ENCODE assay signal across 8 cellular contexts in genomic region chr3:151228291-151229125, GRCh38. TPM values are rescaled to one million over a fixed set of nuclear protein-coding genes. Genes with fewer than 3 reads are reported as not detected.
DNase-seq lines count a peak whose midpoint lies in the region; ATAC-seq and TF ChIP-seq lines count a peak whose summit lies in the region.

No MANE protein-coding gene starts in this region.

- H4K20me1 ChIP-seq in MM.1S (ENCODE audit: insufficient read depth, low read length) (no peaks in the 10 kb centered on the region), osteoblast (ENCODE audit: insufficient read depth, low read length) (no peaks in the 10 kb centered on the region)

- H3K4me1 ChIP-seq in MM.1S (ENCODE audit: low read length) (peaks cover 23% of the 10 kb centered on the region), colonic mucosa (no peaks in the 10 kb centered on the region), osteoblast (ENCODE audit: insufficient read depth, low read length) (peaks cover 32% of the 10 kb centered on the region)

- H3K27me3 ChIP-seq in MM.1S (replicated peaks; ENCODE audit: insufficient read depth, low read length) = no peaks in the 10 kb centered on the region
- no peaks in the 10 kb centered on the region for H3K27me3 ChIP-seq in colonic mucosa
- H3K27me3 ChIP-seq in osteoblast (ENCODE audit: insufficient read depth, low read length) = peaks cover 4% of the 10 kb centered on the region

- peaks cover 10% of the 10 kb centered on the region for H3K4me1 Mint-ChIP-seq in glutamatergic neuron (ENCODE audit: low read depth, unreplicated experiment)

- H3K27me3 Mint-ChIP-seq in glutamatergic neuron (ENCODE audit: unreplicated experiment) = peaks cover 4% of the 10 kb centered on the region

- H3K36me3 Mint-ChIP-seq in glutamatergic neuron (ENCODE audit: unreplicated experiment) = no peaks in the 10 kb centered on the region

- H3K27ac ChIP-seq in MM.1S (ENCODE audit: low read length) (no peak overlapping the region), colonic mucosa (peak overlapping the region; percentile 34), osteoblast (ENCODE audit: low read depth, low read length) (peak overlapping the region; percentile 73)

- TF ChIP-seq CTCF in MM.1S (IDR thresholded peaks at IDR 0.05; ENCODE audit: low read length) = no peak
- TF ChIP-seq CTCF in colonic mucosa (IDR thresholded peaks at IDR 0.05) = no peak
- TF ChIP-seq CTCF in osteoblast (IDR thresholded peaks at IDR 0.05; ENCODE audit: extremely low read depth, low read depth, low read length) = no peak
- TF ChIP-seq CTCF in glutamatergic neuron (IDR thresholded peaks at IDR 0.05; ENCODE audit: partially characterized antibody, unreplicated experiment) = no peak

- H3K9me3 ChIP-seq in MM.1S (replicated peaks; ENCODE audit: insufficient read depth, low read length) = no peaks in the 10 kb centered on the region
- no peaks in the 10 kb centered on the region for H3K9me3 ChIP-seq in colonic mucosa
- H3K9me3 ChIP-seq in osteoblast (ENCODE audit: low read depth, low read length) = no peaks in the 10 kb centered on the region

- H3K9ac ChIP-seq in MM.1S (ENCODE audit: low read length) = no peak overlapping the region
- no peak overlapping the region for H3K9ac ChIP-seq in colonic mucosa (ENCODE audit: low read depth in 2 of 2, low read length in 2 of 2)

- H3K36me3 ChIP-seq in MM.1S (replicated peaks; ENCODE audit: insufficient read depth, low read length) (no peaks in the 10 kb centered on the region), colonic mucosa (no peaks in the 10 kb centered on the region), osteoblast (ENCODE audit: insufficient read depth, low read length) (no peaks in the 10 kb centered on the region)

- ATAC-seq in GM18907 (IDR thresholded peaks at IDR 0.05; ENCODE audit: unreplicated experiment) = peak; percentile 34

- no peaks in the 10 kb centered on the region for H3K79me2 ChIP-seq in MM.1S (ENCODE audit: low read length)
- H3K79me2 ChIP-seq in osteoblast (ENCODE audit: insufficient read depth, low read length) = no peaks in the 10 kb centered on the region

- H3K4me3 Mint-ChIP-seq in glutamatergic neuron (ENCODE audit: unreplicated experiment) = no peak overlapping the region

- no peaks in the 10 kb centered on the region for H3K9me2 ChIP-seq in MM.1S (replicated peaks; ENCODE audit: insufficient read depth, low read length)

- H2AFZ ChIP-seq in MM.1S (ENCODE audit: low read length) (0 out of 2 replicates have a peak overlapping the region, but pooled peaks have one; percentile 10), osteoblast (ENCODE audit: low read length) (peak overlapping the region; percentile 12)

- peaks cover 3% of the 10 kb centered on the region for H3K9me3 Mint-ChIP-seq in glutamatergic neuron (ENCODE audit: unreplicated experiment)

- H3K27ac Mint-ChIP-seq in glutamatergic neuron (ENCODE audit: unreplicated experiment) = no peak overlapping the region

- intact Hi-C loops in colonic mucosa (cut with DNase I) = loop anchor here (5.0 kb wide), 2 partner anchors 54 to 61 kb away; no protein-coding TSS in a partner anchor

- H3K4me3 ChIP-seq in MM.1S (ENCODE audit: low read length) (no peak overlapping the region), colonic mucosa (no peak overlapping the region), osteoblast (ENCODE audit: insufficient read depth, low read length) (peak overlapping the region; percentile 10)

- H3K4me2 ChIP-seq in MM.1S (ENCODE audit: low read depth, low read length) = peak overlapping the region; percentile 21; the same call in 1 of the 2 replicates
- peak overlapping the region; percentile 62 for H3K4me2 ChIP-seq in osteoblast (ENCODE audit: insufficient read depth, low read length)

- peaks cover 7% of the 10 kb centered on the region; the same call in 1 of the 2 replicates for H3F3A ChIP-seq in MM.1S (ENCODE audit: insufficient read depth, low read length)

- peak; percentile 34 for DNase-seq in MM.1S
- no peak for DNase-seq in colonic mucosa
- peak; percentile 35 for DNase-seq in osteoblast (ENCODE audit: insufficient read length, low spot score, missing footprints)
- DNase-seq in COLO668 (lab: John Stamatoyannopoulos, UW; ENCODE audit: unreplicated experiment) = no peak
- no peak for DNase-seq in activated effector memory CD4-positive, alpha-beta T cell treated with Interleukin-2 at 50 U/mL for 16 hours
- no peak for DNase-seq in SW480 (ENCODE audit: low spot score)
- DNase-seq in glutamatergic neuron = no peak

RNA-seq across cellular contexts. Expression of gene GPR171, which starts 25.5 kb away (rescaled TPM):
- total RNA-seq in colonic mucosa = under 1 TPM; 0.40 to 0.53 TPM
- not detected in 2 replicates for total RNA-seq in osteoblast
- not detected for total RNA-seq in glutamatergic neuron (ENCODE audit: unreplicated experiment)

RNA-seq across cellular contexts. Expression of gene P2RY14, which starts 49.8 kb away (rescaled TPM):
- total RNA-seq in colonic mucosa (1 to 10 TPM; 1.7 to 2.9 TPM), osteoblast (not detected in 2 replicates), glutamatergic neuron (ENCODE audit: unreplicated experiment) (not detected)

Comparison
In these comparisons a context has a peak if more than half of its experiments do, and no peak if none do; other contexts are left out.
1. DNase-seq: peak in MM.1S (single experiment) and osteoblast (single experiment); none in colonic mucosa (single experiment), COLO668 (single experiment), activated effector memory CD4-positive, alpha-beta T cell treated with Interleukin-2 at 50 U/mL for 16 hours (single experiment), SW480 (single experiment) and glutamatergic neuron (single experiment).